In the genomic region with DNA sequence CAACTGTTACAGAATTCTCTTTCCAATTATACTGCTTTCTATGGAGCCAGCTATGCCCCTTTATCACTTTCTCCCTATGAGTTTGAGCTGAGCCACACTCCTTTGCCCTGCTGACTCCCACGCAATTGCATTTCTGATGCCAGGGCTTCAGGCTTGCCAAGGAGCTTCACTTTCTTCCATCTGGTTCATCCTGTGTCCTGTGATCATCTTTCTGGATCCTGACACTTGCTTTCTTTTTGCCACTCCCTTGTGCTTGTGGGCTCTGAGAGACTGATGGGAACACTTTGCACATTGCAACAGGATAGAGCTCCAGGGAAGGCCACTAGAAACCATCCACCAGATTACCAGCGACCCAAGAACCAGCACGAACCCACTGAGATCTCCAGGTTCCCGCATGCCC, we compare ENCODE assay signal across 16 cellular contexts.
A peak's percentile ranks its signal among the peaks of the same experiment; 100 is the strongest.
DNase-seq lines count a peak whose midpoint lies in the region; ATAC-seq and TF ChIP-seq lines count a peak whose summit lies in the region.
"Had no signal": no experiment of that assay in that cellular context is flagged by ENCODE, and none has a peak within 500 bp of the region (broad histone marks: within the 10 kb centered on the region; RNA-seq: fewer than 3 reads in every experiment).

No MANE protein-coding gene starts in this region.

- H3K27me3 Mint-ChIP-seq in activated CD8-positive, alpha-beta T cell treated with anti-CD3 and anti-CD28 coated beads, Interleukin-2, amount 10 ng/mL, durations not matched to agents 7 days and 5 days (ENCODE audit: low read depth) = peaks cover 6% of the 10 kb centered on the region
- no peaks in the 10 kb centered on the region for H3K27me3 Mint-ChIP-seq in activated CD8-positive, alpha-beta T cell treated with anti-CD3 and anti-CD28 coated beads for 36 hours

- DNase-seq in activated CD8-positive, alpha-beta T cell treated with anti-CD3 and anti-CD28 coated beads, Interleukin-2, amount 10 ng/mL, durations not matched to agents 7 days and 5 days = no peak
- DNase-seq in activated CD8-positive, alpha-beta T cell treated with anti-CD3 and anti-CD28 coated beads for 36 hours = no peak
- DNase-seq in cerebellum (ENCODE audit: low spot score) = peak; percentile 87
- peak; percentile 72 to 73 for DNase-seq in gastrocnemius medialis
- no peak for DNase-seq in SIG-M5 treated with dmso at 0.1 percent for 504 hours (lab: John Stamatoyannopoulos, UW; ENCODE audit: unreplicated experiment)
- no peak for DNase-seq in GOT3 (lab: John Stamatoyannopoulos, UW)
- DNase-seq in SHP77 (lab: John Stamatoyannopoulos, UW) = no peak
- DNase-seq: 8988T, Caco-2, GF-D8, NCI-H1417 treated with DMSO at 0.1 percent for 48 hours, NCI-H1930, NCI-H526 had no signal

- H3K9me3 Mint-ChIP-seq in activated CD8-positive, alpha-beta T cell treated with anti-CD3 and anti-CD28 coated beads, Interleukin-2, amount 10 ng/mL, durations not matched to agents 7 days and 5 days (ENCODE audit: insufficient read depth) = no peaks in the 10 kb centered on the region
- H3K9me3 Mint-ChIP-seq in activated CD8-positive, alpha-beta T cell treated with anti-CD3 and anti-CD28 coated beads for 36 hours = no peaks in the 10 kb centered on the region
- H3K9me3 Mint-ChIP-seq: GM23338 had no signal

- CTCF ChIA-PET in activated CD8-positive, alpha-beta T cell treated with anti-CD3 and anti-CD28 coated beads, Interleukin-2, amount 10 ng/mL, durations not matched to agents 7 days and 5 days (lab: Charles Lee) = no interaction called here
- CTCF ChIA-PET in activated CD8-positive, alpha-beta T cell treated with anti-CD3 and anti-CD28 coated beads for 36 hours (lab: Charles Lee) = no interaction called here

- peaks cover 8 to 35% of the 10 kb centered on the region in 2 donors for H3K4me1 ChIP-seq in gastrocnemius medialis
- H3K4me1 ChIP-seq: Caco-2 had no signal

- intact Hi-C loops in activated CD8-positive, alpha-beta T cell treated with anti-CD3 and anti-CD28 coated beads for 36 hours (cut with micrococcal nuclease) = no loop called here
- intact Hi-C loops in gastrocnemius medialis (cut with DNase I; ENCODE audit: low total_unique reads) = no loop called here

- no peak overlapping the region for H3K4me3 Mint-ChIP-seq in activated CD8-positive, alpha-beta T cell treated with anti-CD3 and anti-CD28 coated beads, Interleukin-2, amount 10 ng/mL, durations not matched to agents 7 days and 5 days
- no peak overlapping the region for H3K4me3 Mint-ChIP-seq in activated CD8-positive, alpha-beta T cell treated with anti-CD3 and anti-CD28 coated beads for 36 hours
- H3K4me3 Mint-ChIP-seq: GM23338 had no signal

- no peaks in the 10 kb centered on the region for H3K9me3 ChIP-seq in gastrocnemius medialis
- H3K9me3 ChIP-seq: Caco-2 had no signal

- no peaks in the 10 kb centered on the region for H3K36me3 Mint-ChIP-seq in activated CD8-positive, alpha-beta T cell treated with anti-CD3 and anti-CD28 coated beads, Interleukin-2, amount 10 ng/mL, durations not matched to agents 7 days and 5 days (ENCODE audit: low read depth)
- H3K36me3 Mint-ChIP-seq in activated CD8-positive, alpha-beta T cell treated with anti-CD3 and anti-CD28 coated beads for 36 hours (ENCODE audit: low read depth) = no peaks in the 10 kb centered on the region

- no peak overlapping the region for H3K4me3 ChIP-seq in gastrocnemius medialis
- H3K4me3 ChIP-seq: GM23338 had no signal

- no peaks in the 10 kb centered on the region for H3K36me3 ChIP-seq in gastrocnemius medialis

- H3K27ac Mint-ChIP-seq in activated CD8-positive, alpha-beta T cell treated with anti-CD3 and anti-CD28 coated beads, Interleukin-2, amount 10 ng/mL, durations not matched to agents 7 days and 5 days = peak overlapping the region; percentile 47
- H3K27ac Mint-ChIP-seq in activated CD8-positive, alpha-beta T cell treated with anti-CD3 and anti-CD28 coated beads for 36 hours = no peak overlapping the region

- H3K27ac ChIP-seq in gastrocnemius medialis = peak overlapping the region in 3 of 4 donors; percentile 67 to 85 (median 69)
- H3K27ac ChIP-seq: KMS-11 had no signal

- H3K4me1 Mint-ChIP-seq in activated CD8-positive, alpha-beta T cell treated with anti-CD3 and anti-CD28 coated beads, Interleukin-2, amount 10 ng/mL, durations not matched to agents 7 days and 5 days (ENCODE audit: low read depth) = peaks cover 20% of the 10 kb centered on the region
- peaks cover 17% of the 10 kb centered on the region for H3K4me1 Mint-ChIP-seq in activated CD8-positive, alpha-beta T cell treated with anti-CD3 and anti-CD28 coated beads for 36 hours (ENCODE audit: low read depth)

- in situ Hi-C loops in gastrocnemius medialis (cut with MboI; ENCODE audit: low sequenced_read_pairs in 4 of 4) = no loop called here

- TF ChIP-seq CTCF in activated CD8-positive, alpha-beta T cell treated with anti-CD3 and anti-CD28 coated beads for 36 hours (IDR thresholded peaks at IDR 0.05) = no peak
- no peak for TF ChIP-seq CTCF in gastrocnemius medialis (IDR thresholded peaks at IDR 0.05 in 4 of 5, conservative IDR thresholded peaks at IDR 0.05 in 1 of 5)

- ATAC-seq in activated CD8-positive, alpha-beta T cell treated with anti-CD3 and anti-CD28 coated beads, Interleukin-2, amount 10 ng/mL, durations not matched to agents 7 days and 5 days = no peak
- no peak for ATAC-seq in activated CD8-positive, alpha-beta T cell treated with anti-CD3 and anti-CD28 coated beads for 36 hours
- peak; percentile 95 to 96 for ATAC-seq in gastrocnemius medialis
- no peak for ATAC-seq in HG03095 (IDR thresholded peaks at IDR 0.05; ENCODE audit: unreplicated experiment)
- ATAC-seq: GM23338 had no signal

- H3K27me3 ChIP-seq in gastrocnemius medialis = no peaks in the 10 kb centered on the region

- TF ChIP-seq POLR2A in gastrocnemius medialis (IDR thresholded peaks at IDR 0.05) = no peak

- POLR2A ChIA-PET in activated CD8-positive, alpha-beta T cell treated with anti-CD3 and anti-CD28 coated beads, Interleukin-2, amount 10 ng/mL, durations not matched to agents 7 days and 5 days (lab: Charles Lee) = no interaction called here
- POLR2A ChIA-PET in activated CD8-positive, alpha-beta T cell treated with anti-CD3 and anti-CD28 coated beads for 36 hours (lab: Charles Lee) = no interaction called here

Comparison
In these comparisons a context has a peak if more than half of its experiments do, and no peak if none do; other contexts are left out.
1. ATAC-seq: peak in gastrocnemius medialis (2 of 2); none in activated CD8-positive, alpha-beta T cell treated with anti-CD3 and anti-CD28 coated beads, Interleukin-2, amount 10 ng/mL, durations not matched to agents 7 days and 5 days (single experiment), activated CD8-positive, alpha-beta T cell treated with anti-CD3 and anti-CD28 coated beads for 36 hours (single experiment) and HG03095 (single experiment).
2. DNase-seq: peak in cerebellum (single experiment) and gastrocnemius medialis (2 of 2); none in activated CD8-positive, alpha-beta T cell treated with anti-CD3 and anti-CD28 coated beads, Interleukin-2, amount 10 ng/mL, durations not matched to agents 7 days and 5 days (single experiment), activated CD8-positive, alpha-beta T cell treated with anti-CD3 and anti-CD28 coated beads for 36 hours (single experiment), SIG-M5 treated with dmso at 0.1 percent for 504 hours (single experiment), GOT3 (single experiment) and SHP77 (0 of 2).